8 cellular contexts compared by ENCODE assay signal in the genomic region with DNA sequence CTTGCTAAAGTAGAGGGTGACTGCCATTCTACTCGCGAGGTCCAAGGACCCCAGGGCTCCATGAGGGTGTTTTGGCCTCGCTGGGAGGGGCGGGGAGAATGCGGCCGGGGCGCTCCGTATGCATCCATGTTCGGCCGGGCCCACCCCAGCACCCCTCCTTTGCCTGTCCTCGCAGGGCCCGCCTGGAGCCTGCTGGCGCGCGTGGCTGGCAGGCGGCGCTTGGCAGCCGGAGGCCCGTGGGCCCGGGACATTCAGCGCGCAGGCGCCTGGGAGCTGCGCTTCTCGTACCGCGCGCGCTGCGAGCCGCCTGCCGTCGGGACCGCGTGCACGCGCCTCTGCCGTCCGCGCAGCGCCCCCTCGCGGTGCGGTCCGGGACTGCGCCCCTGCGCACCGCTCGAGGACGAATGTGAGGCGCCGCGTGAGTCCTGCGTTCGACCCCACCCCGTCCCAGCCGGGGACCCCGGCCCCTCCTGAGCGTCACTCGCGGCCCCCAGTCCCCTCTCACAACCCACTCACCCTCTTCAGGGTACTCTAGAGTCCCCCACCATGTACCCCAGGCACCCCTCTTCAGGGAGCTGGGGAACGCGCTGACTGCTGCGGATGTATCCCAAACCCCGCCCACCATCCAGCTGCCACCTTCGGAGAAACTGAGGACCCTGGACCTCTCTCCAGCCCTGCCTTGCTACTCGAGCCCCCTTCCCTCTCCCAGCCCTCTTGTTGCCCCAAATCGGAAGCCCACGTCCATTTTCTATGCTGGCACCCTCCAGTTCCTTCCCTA. TPM values are rescaled to one million over a fixed set of nuclear protein-coding genes. Genes with fewer than 3 reads are reported as not detected.
DNase-seq lines count a peak whose midpoint lies in the region; ATAC-seq lines count a peak whose summit lies in the region.

No MANE protein-coding gene starts in this region.

- WGBS in right cardiac atrium = 12% methylated on average over 69 of the region's 69 CpGs

- H3K27ac Mint-ChIP-seq in activated naive CD8-positive, alpha-beta T cell = no peak overlapping the region

- H3K27me3 ChIP-seq in right cardiac atrium (ENCODE audit: control insufficient read depth, insufficient read depth) = no peaks in the 10 kb centered on the region

- H3K4me3 Mint-ChIP-seq in activated naive CD8-positive, alpha-beta T cell = peak overlapping the region; percentile 38

- H3K4me1 Mint-ChIP-seq in activated naive CD8-positive, alpha-beta T cell (ENCODE audit: low read depth) = peaks cover 30% of the 10 kb centered on the region

- no peaks in the 10 kb centered on the region for H3K9me3 Mint-ChIP-seq in activated naive CD8-positive, alpha-beta T cell (ENCODE audit: low read depth)

- no peak overlapping the region for H3K4me3 ChIP-seq in right cardiac atrium (ENCODE audit: low read length)

- DNase-seq in Right ventricle myocardium inferior (ENCODE audit: missing footprints) (peak; percentile 77), cardiac septum (ENCODE audit: low spot score) (no peak), T follicular helper cell (ENCODE audit: low read depth) (peak; percentile 64), right cardiac atrium (peak; percentile 68 to 83 (median 83)), globus pallidus (ENCODE audit: low spot score) (no peak), NCI-H774 (lab: John Stamatoyannopoulos, UW) (no peak)
- peak; percentile 47 to 64 for DNase-seq in stimulated activated CD4-positive, alpha-beta T cell treated with anti-CD3 and anti-CD28 coated beads, Interleukin-1b, Interleukin-23, amount 100 ng/mL, for 1 hour (ENCODE audit: low read depth in 2 of 2)

- peaks cover 30% of the 10 kb centered on the region for H3K27me3 Mint-ChIP-seq in activated naive CD8-positive, alpha-beta T cell

- no peaks in the 10 kb centered on the region for H3K9me3 ChIP-seq in right cardiac atrium (ENCODE audit: control insufficient read depth, low read length)

- no peak overlapping the region for H3K27ac ChIP-seq in right cardiac atrium (ENCODE audit: low read length)

- intact Hi-C loops in Right ventricle myocardium inferior (cut with DNase I) (no loop called here), cardiac septum (cut with DNase I) (no loop called here), right cardiac atrium (cut with DNase I) (no loop called here)

- H3K4me1 ChIP-seq in right cardiac atrium (ENCODE audit: control insufficient read depth, insufficient read depth, low read length) = peaks cover 2% of the 10 kb centered on the region

- peak; percentile 56 for ATAC-seq in Right ventricle myocardium inferior
- peak; percentile 55 to 76 for ATAC-seq in right cardiac atrium

- no peaks in the 10 kb centered on the region for H3K36me3 Mint-ChIP-seq in activated naive CD8-positive, alpha-beta T cell

RNA-seq across cellular contexts. Expression of a gene that starts 4.1 kb away (rescaled TPM):
- total RNA-seq in Right ventricle myocardium inferior (not detected), cardiac septum (not detected), right cardiac atrium (not detected)
- polyA plus RNA-seq in right cardiac atrium = 0.07 TPM

RNA-seq across cellular contexts. Expression of a gene that starts 12.1 kb away (rescaled TPM):
- total RNA-seq in Right ventricle myocardium inferior (not detected), cardiac septum (not detected), right cardiac atrium (not detected)
- not detected for polyA plus RNA-seq in right cardiac atrium

RNA-seq across cellular contexts. Expression of a gene that starts 22.2 kb away (rescaled TPM):
- total RNA-seq in Right ventricle myocardium inferior (75.9 TPM), cardiac septum (62.0 TPM), right cardiac atrium (10 to 100 TPM; 54.1 to 69.9 (median 61.4) TPM)
- 73.7 TPM for polyA plus RNA-seq in right cardiac atrium

RNA-seq across cellular contexts. Expression of a gene that starts 29.8 kb away (rescaled TPM):
- 1.7 TPM for total RNA-seq in Right ventricle myocardium inferior
- total RNA-seq in cardiac septum = 2.8 TPM
- 1 to 10 TPM; 2.3 to 4.3 (median 3.3) TPM for total RNA-seq in right cardiac atrium
- 2.8 TPM for polyA plus RNA-seq in right cardiac atrium

RNA-seq across cellular contexts. Expression of a gene that starts 37.1 kb away (rescaled TPM):
- total RNA-seq in Right ventricle myocardium inferior (10.7 TPM), cardiac septum (11.4 TPM), right cardiac atrium (10 to 100 TPM; 12.3 to 15.0 (median 13.5) TPM)
- 14.3 TPM for polyA plus RNA-seq in right cardiac atrium

Comparison
In these comparisons a context has a peak if more than half of its experiments do, and no peak if none do; other contexts are left out.
1. DNase-seq: peak in Right ventricle myocardium inferior (single experiment), T follicular helper cell (single experiment), right cardiac atrium (3 of 3) and stimulated activated CD4-positive, alpha-beta T cell treated with anti-CD3 and anti-CD28 coated beads, Interleukin-1b, Interleukin-23, amount 100 ng/mL, for 1 hour (2 of 2); none in cardiac septum (single experiment), globus pallidus (single experiment) and NCI-H774 (single experiment).